Comparison of ENCODE assay signal across 8 cellular contexts in genomic region chrX:40105791-40106676, GRCh38. TPM values are rescaled to one million over a fixed set of nuclear protein-coding genes. Genes with fewer than 3 reads are reported as not detected.
A peak's percentile ranks its signal among the peaks of the same experiment; 100 is the strongest.
DNase-seq lines count a peak whose midpoint lies in the region; ATAC-seq and TF ChIP-seq lines count a peak whose summit lies in the region.

No MANE protein-coding gene starts in this region.

- H3K36me3 ChIP-seq in ES-I3 (ENCODE audit: insufficient read depth, low read length) (no peaks in the 10 kb centered on the region), body of pancreas (replicated peaks in 1 of 2; ENCODE audit: insufficient read depth in 1 of 2, low read depth in 2 of 2) (no peaks in the 10 kb centered on the region), iPS-20b (ENCODE audit: insufficient read depth, low read depth, low read length) (no peaks in the 10 kb centered on the region), smooth muscle cell (ENCODE audit: low read depth) (no peaks in the 10 kb centered on the region)

- ATAC-seq in body of pancreas (peak; percentile 37), HG03097 (IDR thresholded peaks at IDR 0.05; ENCODE audit: low FRiP score, unreplicated experiment) (no peak)

- H3K9me3 ChIP-seq in ES-I3 (ENCODE audit: control insufficient read depth, insufficient read depth, low read length), result no peaks in the 10 kb centered on the region
- H3K9me3 ChIP-seq in body of pancreas, result no peaks in the 10 kb centered on the region
- H3K9me3 ChIP-seq in iPS-20b (ENCODE audit: insufficient read depth, low read depth, low read length), result no peaks in the 10 kb centered on the region
- no peaks in the 10 kb centered on the region for H3K9me3 ChIP-seq in smooth muscle cell (replicated peaks; ENCODE audit: low read depth)

- DNase-seq in M059J (ENCODE audit: low read depth) (peak; percentile 71), T-helper 2 cell (peak; percentile 48 to 87 (median 56)), body of pancreas (peak; percentile 76 to 80 (median 77)), smooth muscle cell (lab: John Stamatoyannopoulos, UW; ENCODE audit: unreplicated experiment) (peak; percentile 75), germinal center (ENCODE audit: low spot score) (no peak)

- peaks cover 7% of the 10 kb centered on the region; the same call in 1 of the 2 replicates for H3K4me1 ChIP-seq in ES-I3 (ENCODE audit: insufficient read depth, low read length)
- H3K4me1 ChIP-seq in body of pancreas, result peaks cover 40% of the 10 kb centered on the region
- H3K4me1 ChIP-seq in iPS-20b (ENCODE audit: insufficient read depth, low read length), result peaks cover 19% of the 10 kb centered on the region
- peaks cover 49% of the 10 kb centered on the region for H3K4me1 ChIP-seq in smooth muscle cell (ENCODE audit: low read depth)

- TF ChIP-seq CTCF in body of pancreas (IDR thresholded peaks at IDR 0.05) (no peak), smooth muscle cell (IDR thresholded peaks at IDR 0.05; ENCODE audit: borderline replicate concordance, insufficient read depth, poor library complexity, severe bottlenecking) (no peak)

- peak overlapping the region; percentile 88 to 98 (median 94) for H3K27ac ChIP-seq in body of pancreas
- no peak overlapping the region for H3K27ac ChIP-seq in iPS-20b (ENCODE audit: low read length)
- peak overlapping the region; percentile 41 for H3K27ac ChIP-seq in smooth muscle cell (ENCODE audit: low read depth)

- WGBS in body of pancreas, 2 donors, result 0% methylated on average over 70 of the region's 89 CpGs; no CpG with 5 or more reads in 1 of the 2 donors
- WGBS in smooth muscle cell (ENCODE audit: low lambda C conversion rate), result 5% methylated on average over 68 of the region's 89 CpGs

- H2AFZ ChIP-seq in smooth muscle cell (ENCODE audit: low read depth), result peak overlapping the region; percentile 81

- H3F3A ChIP-seq in smooth muscle cell (ENCODE audit: low read depth), result peaks cover 17% of the 10 kb centered on the region

- H4K20me1 ChIP-seq in smooth muscle cell (ENCODE audit: low read depth), result peaks cover 8% of the 10 kb centered on the region

- peak overlapping the region; percentile 86 for H3K4me2 ChIP-seq in smooth muscle cell

- H3K4me3 ChIP-seq in body of pancreas, result peak overlapping the region in 1 of 2 donors; percentile 3
- peak overlapping the region; percentile 72 for H3K4me3 ChIP-seq in iPS-20b (ENCODE audit: low read length)
- H3K4me3 ChIP-seq in smooth muscle cell, result peak overlapping the region; percentile 74

- peak overlapping the region; percentile 52; the same call in 1 of the 2 replicates for H3K9ac ChIP-seq in ES-I3 (ENCODE audit: low read depth, low read length)
- H3K9ac ChIP-seq in iPS-20b (ENCODE audit: low read depth, low read length), result peak overlapping the region; percentile 70; the same call in 1 of the 2 replicates
- H3K9ac ChIP-seq in smooth muscle cell (ENCODE audit: low read depth), result peak overlapping the region; percentile 57

- no peaks in the 10 kb centered on the region for H3K79me2 ChIP-seq in smooth muscle cell (ENCODE audit: low read depth)

- TF ChIP-seq POLR2A in body of pancreas (IDR thresholded peaks at IDR 0.05), result peak in 2 of 3 donors; percentile 21 to 27

- H3K27me3 ChIP-seq in body of pancreas, result no peaks in the 10 kb centered on the region
- peaks cover 41% of the 10 kb centered on the region for H3K27me3 ChIP-seq in iPS-20b (ENCODE audit: insufficient read depth, low read length)
- peaks cover 6% of the 10 kb centered on the region for H3K27me3 ChIP-seq in smooth muscle cell (ENCODE audit: low read depth)

- intact Hi-C loops in body of pancreas (cut with DNase I), result no loop called here

RNA-seq across cellular contexts. Expression of gene BCOR, which starts 8.3 kb away (rescaled TPM):
- 35.5 and 50.6 TPM in 2 replicates for total RNA-seq in M059J (2014; rRNA removed; shearing (Covaris generic))
- total RNA-seq in body of pancreas (10 to 100 TPM; 13.2 to 23.6 TPM), smooth muscle cell (28.0 and 28.5 TPM in 2 replicates)
- 13.1 and 19.5 TPM in 2 replicates for polyA plus RNA-seq in smooth muscle cell
